ENCODE assay signal across 1 cellular context in genomic region chr22:28917747-28918543, GRCh38.
TF ChIP-seq lines count a peak whose summit lies in the region.

No MANE protein-coding gene starts in this region.

TF ChIP-seq in HepG2, 621 proteins besides CTCF, POLR2A, EP300 and RAD21 (continued from another document and continues in another):
- TF ChIP-seq SNAPC4 (CRISPR knock-in tag; IDR thresholded peaks at IDR 0.05) (0 out of 2 replicates have a peak, but pooled peaks have one; percentile 13), ZMYM4 (CRISPR knock-in tag; IDR thresholded peaks at IDR 0.05) (peak; percentile 61), ZNF331 (CRISPR knock-in tag; IDR thresholded peaks at IDR 0.05) (peak; percentile 39; the same call in 1 of the 2 replicates), TEAD3 (CRISPR knock-in tag; optimal IDR thresholded peaks at IDR 0.05; ENCODE audit: borderline replicate concordance) (peak; percentile 77), NR2F6 (IDR thresholded peaks at IDR 0.05) (peak; percentile 74), NR2F6 (CRISPR knock-in tag; IDR thresholded peaks at IDR 0.05) (peak; percentile 54; the same call in 1 of the 2 replicates), MTA1 (CRISPR knock-in tag; IDR thresholded peaks at IDR 0.05; ENCODE audit: borderline replicate concordance) (peak; percentile 39; the same call in 1 of the 2 replicates), TCF7 (IDR thresholded peaks at IDR 0.05; ENCODE audit: low read depth) (peak; percentile 93), AGO2 (optimal IDR thresholded peaks at IDR 0.05; ENCODE audit: low read depth, low read length) (peak; percentile 11), ZSCAN31 (CRISPR knock-in tag; IDR thresholded peaks at IDR 0.05; ENCODE audit: low read depth) (0 out of 2 replicates have a peak, but pooled peaks have one; percentile 56), TRAFD1 (CRISPR knock-in tag; IDR thresholded peaks at IDR 0.05; ENCODE audit: borderline replicate concordance) (no peak), ZBTB38 (CRISPR knock-in tag; IDR thresholded peaks at IDR 0.05) (peak; percentile 49; the same call in 1 of the 2 replicates), SOX5 (CRISPR knock-in tag; IDR thresholded peaks at IDR 0.05; ENCODE audit: borderline replicate concordance) (peak; percentile 85), TFDP2 (CRISPR knock-in tag; IDR thresholded peaks at IDR 0.05) (no peak), YEATS2 (CRISPR knock-in tag; IDR thresholded peaks at IDR 0.05; ENCODE audit: borderline replicate concordance) (no peak), THAP8 (CRISPR knock-in tag; IDR thresholded peaks at IDR 0.05; ENCODE audit: borderline replicate concordance) (no peak), ZNF292 (CRISPR knock-in tag; IDR thresholded peaks at IDR 0.05; ENCODE audit: borderline replicate concordance, low read depth) (0 out of 2 replicates have a peak, but pooled peaks have one; percentile 59), ETV6 (CRISPR knock-in tag; conservative IDR thresholded peaks at IDR 0.05) (0 out of 2 replicates have a peak, but pooled peaks have one; percentile 54), TFE3 (CRISPR knock-in tag; IDR thresholded peaks at IDR 0.05) (0 out of 2 replicates have a peak, but pooled peaks have one; percentile 33), HCFC1 (IDR thresholded peaks at IDR 0.05; ENCODE audit: low read depth, low read length) (no peak), XRCC5 (optimal IDR thresholded peaks at IDR 0.05; ENCODE audit: low read length) (peak; percentile 73), FOXA3 (CRISPR knock-in tag; IDR thresholded peaks at IDR 0.05) (peak; percentile 78), ZNF781 (CRISPR knock-in tag; IDR thresholded peaks at IDR 0.05; ENCODE audit: borderline replicate concordance, not compliant biosample characterization) (no peak), ZNF414 (CRISPR knock-in tag; IDR thresholded peaks at IDR 0.05) (no peak), RXRB (CRISPR knock-in tag; IDR thresholded peaks at IDR 0.05; ENCODE audit: borderline replicate concordance) (peak; percentile 77; the same call in 1 of the 2 replicates), NCOA5 (CRISPR knock-in tag; IDR thresholded peaks at IDR 0.05) (no peak), TCF7L2 (IDR thresholded peaks at IDR 0.05; ENCODE audit: low read depth, low read length) (peak; percentile 64), REXO4 (CRISPR knock-in tag; IDR thresholded peaks at IDR 0.05; ENCODE audit: borderline replicate concordance) (no peak), ZNF609 (CRISPR knock-in tag; IDR thresholded peaks at IDR 0.05; ENCODE audit: borderline replicate concordance) (peak; percentile 59; the same call in 1 of the 2 replicates), DRAP1 (CRISPR knock-in tag; IDR thresholded peaks at IDR 0.05) (peak; percentile 39; the same call in 1 of the 2 replicates), SP4 (CRISPR knock-in tag; IDR thresholded peaks at IDR 0.05) (0 out of 2 replicates have a peak, but pooled peaks have one; percentile 42), FOXA1 (IDR thresholded peaks at IDR 0.05) (no peak), FOXA1 (CRISPR knock-in tag; IDR thresholded peaks at IDR 0.05) (peak; percentile 70), PRMT3 (CRISPR knock-in tag; IDR thresholded peaks at IDR 0.05; ENCODE audit: borderline replicate concordance, low read depth) (no peak), RARA (CRISPR knock-in tag; IDR thresholded peaks at IDR 0.05) (peak; percentile 81), SOX13 (IDR thresholded peaks at IDR 0.05) (no peak), SOX13 (CRISPR knock-in tag; conservative IDR thresholded peaks at IDR 0.05 in 1 of 2, IDR thresholded peaks at IDR 0.05 in 1 of 2) (peak in 1 of 2 experiments; percentile 83; a peak in 2 of 4 replicates), ZNF816 (CRISPR knock-in tag; IDR thresholded peaks at IDR 0.05; ENCODE audit: borderline replicate concordance) (peak; percentile 53; the same call in 1 of the 2 replicates), ZNF18 (CRISPR knock-in tag; IDR thresholded peaks at IDR 0.05; ENCODE audit: insufficient replicate concordance) (peak; percentile 45), FUBP1 (CRISPR knock-in tag; IDR thresholded peaks at IDR 0.05; ENCODE audit: borderline replicate concordance) (no peak)
